9 cellular contexts compared by ENCODE assay signal in the genomic region with DNA sequence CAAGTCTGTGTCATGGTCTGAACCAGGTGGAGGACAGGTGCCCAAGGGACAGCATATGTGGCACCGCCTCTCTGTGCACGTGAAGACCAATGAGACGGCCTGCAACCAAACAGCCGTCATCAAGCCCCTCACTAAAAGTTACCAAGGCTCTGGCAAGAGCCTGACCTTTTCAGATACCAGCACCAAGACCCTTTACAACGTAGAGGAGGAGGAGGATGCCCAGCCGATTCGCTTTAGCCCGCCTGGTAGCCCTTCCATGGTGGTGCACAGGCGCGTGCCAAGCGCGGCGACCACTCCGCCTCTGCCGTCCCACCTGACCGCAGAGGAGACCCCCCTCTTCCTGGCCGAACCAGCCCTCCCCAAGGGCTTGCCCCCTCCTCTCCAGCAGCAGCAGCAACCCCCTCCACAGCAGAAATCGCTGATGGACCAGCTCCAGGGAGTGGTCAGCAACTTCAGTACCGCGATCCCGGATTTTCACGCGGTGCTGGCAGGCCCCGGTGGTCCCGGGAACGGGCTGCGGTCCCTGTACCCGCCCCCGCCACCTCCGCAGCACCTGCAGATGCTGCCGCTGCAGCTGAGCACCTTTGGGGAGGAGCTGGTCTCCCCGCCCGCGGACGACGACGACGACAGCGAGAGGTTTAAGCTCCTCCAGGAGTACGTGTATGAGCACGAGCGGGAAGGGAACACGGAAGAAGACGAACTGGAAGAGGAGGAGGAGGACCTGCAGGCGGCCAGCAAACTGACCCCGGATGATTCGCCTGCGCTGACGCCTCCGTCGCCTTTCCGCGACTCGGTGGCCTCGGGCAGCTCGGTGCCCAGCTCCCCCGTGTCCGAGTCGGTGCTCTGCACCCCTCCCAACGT.
DNase-seq lines count a peak whose midpoint lies in the region; ATAC-seq, FAIRE-seq and TF ChIP-seq lines count a peak whose summit lies in the region.
"Had no signal": no experiment of that assay in that cellular context is flagged by ENCODE, and none has a peak within 500 bp of the region (broad histone marks: within the 10 kb centered on the region; RNA-seq: fewer than 3 reads in every experiment).

No MANE protein-coding gene starts in this region.

- no peak for FAIRE-seq in bronchial epithelial cell (lab: Jason Lieb, UNC)

- no peaks in the 10 kb centered on the region for H3K27me3 ChIP-seq in bronchial epithelial cell (ENCODE audit: control insufficient read depth, insufficient read depth, low read length)
- H3K27me3 ChIP-seq in iPS-15b (ENCODE audit: control insufficient read depth, insufficient read depth, low read length): peaks cover 25% of the 10 kb centered on the region
- H3K27me3 ChIP-seq in rectal smooth muscle tissue (ENCODE audit: control insufficient read depth, insufficient read depth, low read length): no peaks in the 10 kb centered on the region

- no peak for ATAC-seq in stimulated activated naive B cell treated with anti-CD40 and anti-IgM and Interleukin-4, amounts not matched to agents 10 μg/mL and 1 μg/mL and 100 μg/mL, for 72 hours (replicated peaks)

- H3K27ac ChIP-seq in rectal smooth muscle tissue (ENCODE audit: low read depth, low read length): no peak overlapping the region

- H3K4me1 Mint-ChIP-seq in stimulated activated naive B cell treated with anti-CD40 and anti-IgM and Interleukin-4, amounts not matched to agents 10 μg/mL and 1 μg/mL and 100 μg/mL, for 72 hours: no peaks in the 10 kb centered on the region

- no peak for TF ChIP-seq CTCF in bronchial epithelial cell (IDR thresholded peaks at IDR 0.05; ENCODE audit: insufficient read depth, low read length, severe bottlenecking)

- peak overlapping the region in 1 of 2 donors; percentile 35 for H3K4me3 Mint-ChIP-seq in stimulated activated naive B cell treated with anti-CD40 and anti-IgM and Interleukin-4, amounts not matched to agents 10 μg/mL and 1 μg/mL and 100 μg/mL, for 72 hours

- H3K27me3 Mint-ChIP-seq in stimulated activated naive B cell treated with anti-CD40 and anti-IgM and Interleukin-4, amounts not matched to agents 10 μg/mL and 1 μg/mL and 100 μg/mL, for 72 hours: peaks cover 17 to 19% of the 10 kb centered on the region in 2 donors

- peak; percentile 11 for DNase-seq in EH (ENCODE audit: low read depth)
- DNase-seq in bronchial epithelial cell (ENCODE audit: low read depth): peak; percentile 12
- no peak for DNase-seq in D341Med (ENCODE audit: low spot score)
- DNase-seq in stimulated activated naive B cell treated with anti-CD40 and anti-IgM and Interleukin-4, amounts not matched to agents 10 μg/mL and 1 μg/mL and 100 μg/mL, for 72 hours: no peak
- no peak for DNase-seq in AML-193 (lab: John Stamatoyannopoulos, UW)
- DNase-seq in OCI-M2 (lab: John Stamatoyannopoulos, UW; ENCODE audit: unreplicated experiment): no peak
- DNase-seq: DMS 273 treated with DMSO at 0.1 percent for 48 hours had no signal

- H3K9me3 ChIP-seq in iPS-15b (ENCODE audit: control insufficient read depth, insufficient read depth, low read length): no peaks in the 10 kb centered on the region

- no peaks in the 10 kb centered on the region for H3K36me3 Mint-ChIP-seq in stimulated activated naive B cell treated with anti-CD40 and anti-IgM and Interleukin-4, amounts not matched to agents 10 μg/mL and 1 μg/mL and 100 μg/mL, for 72 hours

- H3K4me3 ChIP-seq in bronchial epithelial cell (ENCODE audit: low read depth, low read length): peak overlapping the region; percentile 11
- peak overlapping the region; percentile 70 for H3K4me3 ChIP-seq in iPS-15b (ENCODE audit: low read depth, low read length)
- peak overlapping the region; percentile 49 for H3K4me3 ChIP-seq in rectal smooth muscle tissue (ENCODE audit: low read length)

- H3K4me1 ChIP-seq in iPS-15b (ENCODE audit: control insufficient read depth, insufficient read depth, low read length) (peaks cover 7% of the 10 kb centered on the region), rectal smooth muscle tissue (ENCODE audit: control insufficient read depth, insufficient read depth, low read length) (no peaks in the 10 kb centered on the region)

- no peak overlapping the region for H3K9ac ChIP-seq in iPS-15b (ENCODE audit: low read depth, low read length)
- no peak overlapping the region for H3K9ac ChIP-seq in rectal smooth muscle tissue (ENCODE audit: low read length)

- H3K36me3 ChIP-seq in bronchial epithelial cell (ENCODE audit: control insufficient read depth, insufficient read depth, low read length) (no peaks in the 10 kb centered on the region), iPS-15b (ENCODE audit: control insufficient read depth, insufficient read depth, low read length) (no peaks in the 10 kb centered on the region), rectal smooth muscle tissue (ENCODE audit: control insufficient read depth, insufficient read depth, low read length) (no peaks in the 10 kb centered on the region)

- H3K27ac Mint-ChIP-seq in stimulated activated naive B cell treated with anti-CD40 and anti-IgM and Interleukin-4, amounts not matched to agents 10 μg/mL and 1 μg/mL and 100 μg/mL, for 72 hours: no peak overlapping the region

- peaks cover 0 to 4% of the 10 kb centered on the region in 2 donors for H3K9me3 Mint-ChIP-seq in stimulated activated naive B cell treated with anti-CD40 and anti-IgM and Interleukin-4, amounts not matched to agents 10 μg/mL and 1 μg/mL and 100 μg/mL, for 72 hours

Comparison
In these comparisons a context has a peak if more than half of its experiments do, and no peak if none do; other contexts are left out.
1. DNase-seq: peak in EH (single experiment) and bronchial epithelial cell (single experiment); none in D341Med (single experiment), stimulated activated naive B cell treated with anti-CD40 and anti-IgM and Interleukin-4, amounts not matched to agents 10 μg/mL and 1 μg/mL and 100 μg/mL, for 72 hours (single experiment), AML-193 (0 of 2) and OCI-M2 (single experiment).
2. H3K4me3 ChIP-seq: peak in every context shown above with its lines; median percentile 70 in iPS-15b; 49 in rectal smooth muscle tissue; 11 in bronchial epithelial cell.